Comparison of ENCODE assay signal across 8 cellular contexts in the genomic region with DNA sequence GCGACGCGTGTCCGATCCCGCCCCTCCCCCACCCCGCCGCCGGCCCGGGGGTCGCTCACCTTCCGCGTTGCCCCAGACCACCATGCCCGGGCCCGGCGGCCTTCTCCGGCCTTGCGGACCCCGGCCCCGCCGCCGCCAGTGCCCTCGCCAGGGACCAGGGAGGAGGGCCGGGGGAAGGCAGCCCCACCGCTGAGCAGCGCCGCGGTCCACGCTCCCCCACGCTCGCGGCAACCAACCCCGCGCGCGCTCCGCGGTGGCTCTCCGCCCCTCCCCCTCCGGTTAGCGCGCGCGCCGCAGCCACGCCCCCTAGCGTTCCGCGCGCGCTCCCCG. TPM values are rescaled to one million over a fixed set of nuclear protein-coding genes. Genes with fewer than 3 reads are reported as not detected.
DNase-seq lines count a peak whose midpoint lies in the region; ATAC-seq and TF ChIP-seq lines count a peak whose summit lies in the region.

A gene (minus strand): TSS at position 260 of the 330 bp plus-strand sequence. CDS start 25,042 bp downstream, outside the sequence.

- CTCF ChIA-PET in CD4-positive, alpha-beta T cell (lab: Charles Lee), result interaction anchor here (0.7 to 1.9 kb wide), 10 partner anchors 8 to 348 kb away, joined by 3 to 11 read pairs (median 4); a partner anchor contains a TSS

- H3K79me2 ChIP-seq in Karpas-422 (ENCODE audit: low read length), result peaks cover 35% of the 10 kb centered on the region

- peaks cover 10% of the 10 kb centered on the region for H3K36me3 Mint-ChIP-seq in CD4-positive, alpha-beta T cell (ENCODE audit: low read depth)
- H3K36me3 Mint-ChIP-seq in dendritic cell treated with granulocyte-macrophage colony-stimulating factor and Interleukin-4, amounts not matched to agents 40 ng/mL and 50 ng/mL, for 4 days (ENCODE audit: low read depth), result peaks cover 14% of the 10 kb centered on the region

- peak within 1 kb of the TSS; percentile 99 for H3K4me3 Mint-ChIP-seq in CD4-positive, alpha-beta T cell
- peak within 1 kb of the TSS; percentile 96 for H3K4me3 Mint-ChIP-seq in dendritic cell treated with granulocyte-macrophage colony-stimulating factor and Interleukin-4, amounts not matched to agents 40 ng/mL and 50 ng/mL, for 4 days

- TF ChIP-seq POLR2A in vagina (IDR thresholded peaks at IDR 0.05), result peak in 1 of 2 donors; percentile 47

- H3K9me3 ChIP-seq in CD4-positive, alpha-beta T cell (ENCODE audit: control insufficient read depth, low read length), result no peaks in the 10 kb centered on the region
- H3K9me3 ChIP-seq in Karpas-422 (ENCODE audit: low read length) (no peaks in the 10 kb centered on the region), mesodermal cell (ENCODE audit: control insufficient read depth, low read length) (no peaks in the 10 kb centered on the region), vagina (no peaks in the 10 kb centered on the region)

- H3K4me1 ChIP-seq in Karpas-422 (ENCODE audit: low read length) (peaks cover 34% of the 10 kb centered on the region), mesodermal cell (ENCODE audit: control insufficient read depth, insufficient read depth, low read length, poor library complexity, severe bottlenecking) (peaks cover 14% of the 10 kb centered on the region), vagina (peaks cover 55% of the 10 kb centered on the region)

- WGBS in mesodermal cell (ENCODE audit: insufficient coverage in 2 of 2), 2 experiments, result 0 to 1% methylated on average over 25 to 26 of the region's 51 CpGs

- intact Hi-C loops in CD4-positive, alpha-beta T cell (cut with DNase I, micrococcal nuclease), result loop anchor here (1.0 to 10.0 kb wide), 13 partner anchors 47 to 1842 kb away; a partner anchor contains a TSS
- intact Hi-C loops in dendritic cell treated with granulocyte-macrophage colony-stimulating factor and Interleukin-4, amounts not matched to agents 40 ng/mL and 50 ng/mL, for 4 days (cut with micrococcal nuclease), result loop anchor here (1.0 to 10.0 kb wide), 3 partner anchors 47 to 305 kb away; a partner anchor contains a TSS
- intact Hi-C loops in vagina (cut with DNase I), result loop anchor here (10.0 kb wide), 1 partner anchor 145 kb away; no protein-coding TSS in a partner anchor

- H3K4me2 ChIP-seq in Karpas-422 (ENCODE audit: low read depth, low read length, poor library complexity, severe bottlenecking), result peak within 1 kb of the TSS; percentile 96

- H3K9ac ChIP-seq in Karpas-422 (ENCODE audit: low read length), result peak within 1 kb of the TSS; percentile 83

- TF ChIP-seq CTCF in CD4-positive, alpha-beta T cell (IDR thresholded peaks at IDR 0.05), result no peak
- no peak for TF ChIP-seq CTCF in vagina (IDR thresholded peaks at IDR 0.05)

- H3K27ac Mint-ChIP-seq in CD4-positive, alpha-beta T cell, result peak within 1 kb of the TSS; percentile 94
- H3K27ac Mint-ChIP-seq in dendritic cell treated with granulocyte-macrophage colony-stimulating factor and Interleukin-4, amounts not matched to agents 40 ng/mL and 50 ng/mL, for 4 days, result peak within 1 kb of the TSS; percentile 97

- POLR2A ChIA-PET in CD4-positive, alpha-beta T cell (lab: Charles Lee), result interaction anchor here (0.5 to 1.9 kb wide), 10 partner anchors 11 to 404 kb away, joined by 3 to 33 read pairs (median 4); a partner anchor contains a TSS

- no peaks in the 10 kb centered on the region for H3K9me3 Mint-ChIP-seq in CD4-positive, alpha-beta T cell
- no peaks in the 10 kb centered on the region for H3K9me3 Mint-ChIP-seq in dendritic cell treated with granulocyte-macrophage colony-stimulating factor and Interleukin-4, amounts not matched to agents 40 ng/mL and 50 ng/mL, for 4 days

- H3K36me3 ChIP-seq in Karpas-422 (ENCODE audit: insufficient read depth, low read length) (no peaks in the 10 kb centered on the region), mesodermal cell (ENCODE audit: control insufficient read depth, insufficient read depth, low read length) (no peaks in the 10 kb centered on the region), vagina (no peaks in the 10 kb centered on the region)

- H3K27me3 ChIP-seq in CD4-positive, alpha-beta T cell (ENCODE audit: control insufficient read depth, insufficient read depth, low read length), result no peaks in the 10 kb centered on the region
- H3K27me3 ChIP-seq in Karpas-422 (ENCODE audit: low read length) (no peaks in the 10 kb centered on the region), vagina (no peaks in the 10 kb centered on the region)

- H3K4me3 ChIP-seq in Karpas-422 (ENCODE audit: low read length) (peak within 1 kb of the TSS; percentile 90), mesodermal cell (ENCODE audit: extremely low read depth, insufficient read depth, low read length, poor library complexity, severe bottlenecking) (peak within 1 kb of the TSS; percentile 65), vagina (peak within 1 kb of the TSS; percentile 90 to 93)

- no peaks in the 10 kb centered on the region for H3K9me2 ChIP-seq in Karpas-422 (replicated peaks; ENCODE audit: insufficient read depth, low read length)

- no peaks in the 10 kb centered on the region for H3K27me3 Mint-ChIP-seq in CD4-positive, alpha-beta T cell
- peaks cover 8% of the 10 kb centered on the region for H3K27me3 Mint-ChIP-seq in dendritic cell treated with granulocyte-macrophage colony-stimulating factor and Interleukin-4, amounts not matched to agents 40 ng/mL and 50 ng/mL, for 4 days

- peaks cover 42% of the 10 kb centered on the region for H3K4me1 Mint-ChIP-seq in CD4-positive, alpha-beta T cell (ENCODE audit: low read depth)
- peaks cover 19% of the 10 kb centered on the region for H3K4me1 Mint-ChIP-seq in dendritic cell treated with granulocyte-macrophage colony-stimulating factor and Interleukin-4, amounts not matched to agents 40 ng/mL and 50 ng/mL, for 4 days (ENCODE audit: low read depth)

- no peak for ATAC-seq in CD4-positive, alpha-beta T cell (ENCODE audit: poor library complexity)
- no peak for ATAC-seq in HG03095 (IDR thresholded peaks at IDR 0.05; ENCODE audit: unreplicated experiment)

- no peak for DNase-seq in CD4-positive, alpha-beta T cell
- DNase-seq in Karpas-422 (no peak), vagina (ENCODE audit: extremely low spot score in 2 of 2) (no peak), pons (ENCODE audit: low spot score) (no peak), NCI-H345 (lab: John Stamatoyannopoulos, UW) (no peak)

- no peaks in the 10 kb centered on the region; the same call in 1 of the 2 replicates for H4K20me1 ChIP-seq in Karpas-422 (ENCODE audit: insufficient read depth, low read depth, low read length)

- H2AFZ ChIP-seq in Karpas-422 (ENCODE audit: low read length), result peak within 1 kb of the TSS; percentile 99

- peak within 1 kb of the TSS; percentile 79 for H3K27ac ChIP-seq in CD4-positive, alpha-beta T cell (ENCODE audit: low read depth, low read length)
- peak within 1 kb of the TSS; percentile 70 for H3K27ac ChIP-seq in Karpas-422 (ENCODE audit: low read length)
- H3K27ac ChIP-seq in mesodermal cell (ENCODE audit: low read depth, low read length, severe bottlenecking), result peak within 1 kb of the TSS; percentile 93
- H3K27ac ChIP-seq in vagina, result peak within 1 kb of the TSS; percentile 98

RNA-seq across cellular contexts. Expression of the gene that starts here (rescaled TPM):
- total RNA-seq in CD4-positive, alpha-beta T cell, result 10 to 100 TPM; 39.8 TPM
- 38.9 and 96.3 TPM in 2 replicates for total RNA-seq in Karpas-422 (2014; rRNA removed; shearing (Covaris generic); ENCODE audit: low replicate concordance)
- polyA plus RNA-seq in mesodermal cell (2013, experiment 1 of 2), result 22.9 TPM
- 28.1 TPM for polyA plus RNA-seq in mesodermal cell (2013, experiment 2 of 2)
- 102 TPM for total RNA-seq in vagina
